1 cellular context compared by ENCODE assay signal in genomic region chr2:207255565-207255964, GRCh38.
TF ChIP-seq lines count a peak whose summit lies in the region.

No MANE protein-coding gene starts in this region.

TF ChIP-seq in SK-N-SH treated with all-trans-retinoic acid at 6 μM for 48 hours, 23 proteins besides CTCF, POLR2A, EP300 and RAD21 (continued from another document):
- TF ChIP-seq TSHZ2 (CRISPR knock-in tag; IDR thresholded peaks at IDR 0.05): no peak
- no peak for TF ChIP-seq CSDC2 (CRISPR knock-in tag; IDR thresholded peaks at IDR 0.05)
- TF ChIP-seq ZNF8 (CRISPR knock-in tag; IDR thresholded peaks at IDR 0.05): no peak
- no peak for TF ChIP-seq CSRNP3 (CRISPR knock-in tag; IDR thresholded peaks at IDR 0.05)
- TF ChIP-seq ZFP30 (CRISPR knock-in tag; IDR thresholded peaks at IDR 0.05): no peak
- TF ChIP-seq ZNF565 (CRISPR knock-in tag; conservative IDR thresholded peaks at IDR 0.05; ENCODE audit: low read depth): no peak
- TF ChIP-seq OSR1 (CRISPR knock-in tag; IDR thresholded peaks at IDR 0.05): no peak
- TF ChIP-seq PATZ1 (CRISPR knock-in tag; IDR thresholded peaks at IDR 0.05; ENCODE audit: borderline replicate concordance): no peak
